Comparison of ENCODE assay signal across 8 cellular contexts in the genomic region with DNA sequence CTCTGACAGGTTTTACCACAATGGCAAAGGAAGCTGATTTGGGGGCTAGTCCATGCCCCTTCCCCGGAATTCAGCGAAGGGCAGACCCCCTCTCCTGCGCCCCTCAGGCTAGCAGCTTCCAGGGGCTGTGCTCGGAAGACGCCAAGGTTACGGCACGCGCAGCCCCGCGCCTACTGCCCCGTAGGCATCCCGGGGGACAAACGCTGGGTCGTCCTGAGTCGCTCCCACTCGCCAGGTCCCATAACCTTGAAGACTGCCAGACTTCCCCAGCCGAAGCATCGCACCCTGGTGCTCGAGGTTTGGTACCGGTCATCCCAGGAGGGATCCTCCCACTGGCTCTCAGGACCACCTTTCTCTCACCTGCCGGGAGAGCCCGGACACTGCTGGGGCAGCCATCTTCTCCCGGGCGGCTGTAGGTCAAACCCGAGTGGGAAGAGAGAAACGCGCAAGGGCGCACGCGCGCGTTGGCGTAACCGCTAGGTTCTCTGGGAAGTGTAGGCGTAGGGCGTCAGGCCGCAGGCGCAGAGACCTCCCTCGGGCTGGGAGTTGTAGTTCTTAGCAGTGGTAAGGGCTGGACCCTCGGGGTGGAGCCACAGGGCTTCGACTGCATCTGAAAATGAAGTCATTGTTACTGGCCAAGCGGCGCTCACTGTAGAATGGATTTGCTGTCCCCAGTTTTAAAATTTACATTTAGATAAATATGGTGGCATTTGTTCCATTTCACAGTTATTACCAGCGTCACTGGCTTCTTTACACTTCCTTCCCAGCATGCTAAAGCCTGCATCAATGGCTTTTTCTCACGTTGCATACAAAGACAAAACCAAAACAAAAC. TPM values are rescaled to one million over a fixed set of nuclear protein-coding genes. Genes with fewer than 3 reads are reported as not detected.
DNase-seq lines count a peak whose midpoint lies in the region; ATAC-seq, FAIRE-seq and TF ChIP-seq lines count a peak whose summit lies in the region.

A gene with protein sequence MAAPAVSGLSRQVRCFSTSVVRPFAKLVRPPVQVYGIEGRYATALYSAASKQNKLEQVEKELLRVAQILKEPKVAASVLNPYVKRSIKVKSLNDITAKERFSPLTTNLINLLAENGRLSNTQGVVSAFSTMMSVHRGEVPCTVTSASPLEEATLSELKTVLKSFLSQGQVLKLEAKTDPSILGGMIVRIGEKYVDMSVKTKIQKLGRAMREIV (minus strand): TSS at position 437 of the 832 bp plus-strand sequence. CDS start 41 bp downstream, at position 396.

- H3K4me2 ChIP-seq in OCI-LY7 (ENCODE audit: low read length), result peak within 1 kb of the TSS; percentile 80

- H3K36me3 ChIP-seq in OCI-LY7 (ENCODE audit: insufficient read depth, low read length), result peaks cover 39% of the 10 kb centered on the region

- H3K79me2 ChIP-seq in OCI-LY7 (ENCODE audit: insufficient read depth, low read depth, low read length), result peaks cover 38% of the 10 kb centered on the region

- H3K9me2 ChIP-seq in OCI-LY7 (ENCODE audit: insufficient read depth, low read length), result no peaks in the 10 kb centered on the region

- POLR2A ChIA-PET in OCI-LY7 (lab: Charles Lee), result no interaction called here

- peak within 1 kb of the TSS; percentile 84 for H3K27ac Mint-ChIP-seq in endothelial cell (ENCODE audit: unreplicated experiment)
- peak within 1 kb of the TSS; percentile 98 for H3K27ac Mint-ChIP-seq in mesothelial cell of epicardium

- H4K20me1 ChIP-seq in OCI-LY7 (ENCODE audit: insufficient read depth, low read length), result no peaks in the 10 kb centered on the region

- intact Hi-C loops in OCI-LY7 (cut with micrococcal nuclease; ENCODE audit: unreplicated experiment), result no loop called here

- no peaks in the 10 kb centered on the region for H3K9me3 ChIP-seq in OCI-LY7 (ENCODE audit: low read length)

- H3K4me3 Mint-ChIP-seq in endothelial cell (ENCODE audit: unreplicated experiment) (peak within 1 kb of the TSS; percentile 97), mesothelial cell of epicardium (peak within 1 kb of the TSS; percentile 99)

- FAIRE-seq in D721Med (lab: Jason Lieb, UNC), result no peak

- TSS peak; percentile 75 for BruUV-seq in OCI-LY7 (replicated peaks; lab: Mats Ljungman, UMichigan)

- H3K4me1 Mint-ChIP-seq in endothelial cell (ENCODE audit: unreplicated experiment), result peaks cover 14% of the 10 kb centered on the region
- peaks cover 22% of the 10 kb centered on the region for H3K4me1 Mint-ChIP-seq in mesothelial cell of epicardium

- peak within 1 kb of the TSS; percentile 97 for H2AFZ ChIP-seq in OCI-LY7 (ENCODE audit: low read length)

- H3K4me3 ChIP-seq in OCI-LY7 (ENCODE audit: low read depth, low read length, poor library complexity, severe bottlenecking), result peak within 1 kb of the TSS; percentile 93

- TF ChIP-seq CTCF in D721Med (IDR thresholded peaks at IDR 0.05; ENCODE audit: insufficient read depth, missing control alignments), result no peak
- no peak for TF ChIP-seq CTCF in OCI-LY7 (conservative IDR thresholded peaks at IDR 0.05; ENCODE audit: low read length)
- no peak for TF ChIP-seq CTCF in endothelial cell (IDR thresholded peaks at IDR 0.05; ENCODE audit: unreplicated experiment)
- no peak for TF ChIP-seq CTCF in mesothelial cell of epicardium (IDR thresholded peaks at IDR 0.05; ENCODE audit: unreplicated experiment)

- H3K36me3 Mint-ChIP-seq in endothelial cell (ENCODE audit: low read depth, unreplicated experiment), result peaks cover 3% of the 10 kb centered on the region
- peaks cover 2% of the 10 kb centered on the region for H3K36me3 Mint-ChIP-seq in mesothelial cell of epicardium

- peak within 1 kb of the TSS; percentile 39 for H3K27ac ChIP-seq in OCI-LY7 (ENCODE audit: low read depth, low read length, poor library complexity, severe bottlenecking)

- H3K27me3 Mint-ChIP-seq in endothelial cell (ENCODE audit: unreplicated experiment) (no peaks in the 10 kb centered on the region), mesothelial cell of epicardium (ENCODE audit: low read depth) (no peaks in the 10 kb centered on the region)

- ATAC-seq in GM21526 (IDR thresholded peaks at IDR 0.05; ENCODE audit: low FRiP score, unreplicated experiment), result peak; percentile 96

- peaks cover 20% of the 10 kb centered on the region for H3K4me1 ChIP-seq in OCI-LY7 (ENCODE audit: insufficient read depth, low read length, poor library complexity, severe bottlenecking)

- H3K9me3 Mint-ChIP-seq in endothelial cell (ENCODE audit: unreplicated experiment) (no peaks in the 10 kb centered on the region), mesothelial cell of epicardium (no peaks in the 10 kb centered on the region)

- DNase-seq in D721Med (ENCODE audit: insufficient read length, low spot score), result peak; percentile 59
- peak; percentile 62 for DNase-seq in HuH-7.5 (ENCODE audit: low spot score)
- DNase-seq in OCI-LY7 (ENCODE audit: low spot score), result peak; percentile 98
- DNase-seq in activated T-cell treated with anti-CD3 and anti-CD28 coated beads for 1 hour (ENCODE audit: low read depth), result peak; percentile 93
- DNase-seq in endothelial cell (ENCODE audit: low spot score), result peak; percentile 96
- DNase-seq in mesothelial cell of epicardium (ENCODE audit: low spot score in 2 of 2, unreplicated experiment in 2 of 2), result peak; percentile 93 to 95
- peak; percentile 97 to 98 for DNase-seq in stimulated activated CD8-positive, alpha-beta memory T cell treated with anti-CD3 and anti-CD28 coated beads, Interleukin-15, amount 100 ng/mL, for 48 hours (ENCODE audit: low read depth in 2 of 2)

- CTCF ChIA-PET in OCI-LY7 (lab: Charles Lee; ENCODE audit: unreplicated experiment), result no interaction called here

RNA-seq across cellular contexts. Expression of the gene that starts here (rescaled TPM):
- total RNA-seq in OCI-LY7 (2014; rRNA removed; shearing (Covaris generic)), result 180 and 210 TPM in 2 replicates
- total RNA-seq in OCI-LY7 (2022) (206 and 227 TPM in 2 replicates), endothelial cell (ENCODE audit: unreplicated experiment) (218 TPM), mesothelial cell of epicardium (156 to 159 TPM (median 158 TPM) in 3 replicates)

Comparison
In these comparisons a context has a peak if more than half of its experiments do, and no peak if none do; other contexts are left out.
1. Peak in every context shown above with its lines: DNase-seq, ATAC-seq, H3K4me3 ChIP-seq and H3K27ac ChIP-seq.